Comparison of ENCODE assay signal across 7 cellular contexts in the genomic region with DNA sequence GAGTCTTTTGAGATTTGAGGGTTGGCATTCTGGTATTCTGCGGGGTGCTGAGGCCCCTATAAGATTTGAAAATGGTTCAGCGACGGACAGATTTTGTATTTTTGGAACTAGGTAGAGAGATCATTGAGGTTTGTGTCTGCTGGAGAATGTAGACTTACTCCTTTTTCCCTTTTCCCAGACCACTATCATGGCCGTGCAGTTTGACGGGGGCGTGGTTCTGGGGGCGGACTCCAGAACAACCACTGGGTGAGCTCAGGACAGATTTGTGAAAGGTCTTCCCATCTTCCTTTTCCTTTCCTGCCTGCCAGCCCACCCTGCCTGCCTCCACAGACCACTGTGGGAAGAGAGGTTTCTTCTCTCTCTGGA. TPM values are rescaled to one million over a fixed set of nuclear protein-coding genes. Genes with fewer than 3 reads are reported as not detected.
A peak's percentile ranks its signal among the peaks of the same experiment; 100 is the strongest.
DNase-seq lines count a peak whose midpoint lies in the region; ATAC-seq and TF ChIP-seq lines count a peak whose summit lies in the region.

No MANE protein-coding gene starts in this region.

- no peak for TF ChIP-seq CTCF in GM06990 (IDR thresholded peaks at IDR 0.05; ENCODE audit: insufficient read depth, low read length, poor library complexity, severe bottlenecking)
- no peak for TF ChIP-seq CTCF in right atrium auricular region (IDR thresholded peaks at IDR 0.05)
- TF ChIP-seq CTCF in sigmoid colon (IDR thresholded peaks at IDR 0.05): no peak

- peaks cover 2% of the 10 kb centered on the region for H3K36me3 Mint-ChIP-seq in activated naive CD4-positive, alpha-beta T cell treated with anti-CD3 and anti-CD28 coated beads, Interleukin-2, amount 50 U/mL, for 24 hours

- TF ChIP-seq POLR2A in sigmoid colon (IDR thresholded peaks at IDR 0.05): no peak

- no peak for DNase-seq in GM06990 (ENCODE audit: extremely low read depth, insufficient read length)
- peak; percentile 39 for DNase-seq in MG63
- no peak for DNase-seq in right atrium auricular region (ENCODE audit: low spot score)
- no peak for DNase-seq in sigmoid colon
- DNase-seq in effector CD4-positive, alpha-beta T cell: no peak

- no peak for TF ChIP-seq EP300 in sigmoid colon (IDR thresholded peaks at IDR 0.05)

- H3K27ac ChIP-seq in right atrium auricular region: peak overlapping the region; percentile 79 to 87
- peak overlapping the region; percentile 79 to 89 (median 84) for H3K27ac ChIP-seq in sigmoid colon

- no peaks in the 10 kb centered on the region for H3K27me3 Mint-ChIP-seq in activated naive CD4-positive, alpha-beta T cell treated with anti-CD3 and anti-CD28 coated beads, Interleukin-2, amount 50 U/mL, for 24 hours

- H3K27me3 ChIP-seq in GM06990 (replicated peaks; ENCODE audit: control insufficient read depth, insufficient read depth, low read length) (no peaks in the 10 kb centered on the region), MG63 (no peaks in the 10 kb centered on the region), right atrium auricular region (no peaks in the 10 kb centered on the region), sigmoid colon (no peaks in the 10 kb centered on the region)

- H3K4me3 ChIP-seq in GM06990 (replicated peaks; ENCODE audit: low read depth, low read length) (peak overlapping the region; percentile 97), MG63 (peak overlapping the region; percentile 90), right atrium auricular region (peak overlapping the region; percentile 70 to 79), sigmoid colon (peak overlapping the region; percentile 68 to 90 (median 72))

- peak overlapping the region; percentile 99 for H3K27ac Mint-ChIP-seq in activated naive CD4-positive, alpha-beta T cell treated with anti-CD3 and anti-CD28 coated beads, Interleukin-2, amount 50 U/mL, for 24 hours

- H3K9me3 Mint-ChIP-seq in activated naive CD4-positive, alpha-beta T cell treated with anti-CD3 and anti-CD28 coated beads, Interleukin-2, amount 50 U/mL, for 24 hours: no peaks in the 10 kb centered on the region

- no peaks in the 10 kb centered on the region for H3K9me3 ChIP-seq in MG63
- no peaks in the 10 kb centered on the region for H3K9me3 ChIP-seq in right atrium auricular region
- H3K9me3 ChIP-seq in sigmoid colon: no peaks in the 10 kb centered on the region

- WGBS in sigmoid colon, 2 donors: 1 to 2% methylated on average over 7 of the region's 7 CpGs

- peaks cover 12% of the 10 kb centered on the region for H3K36me3 ChIP-seq in GM06990 (ENCODE audit: control insufficient read depth, insufficient read depth, low read length)
- no peaks in the 10 kb centered on the region for H3K36me3 ChIP-seq in MG63
- H3K36me3 ChIP-seq in right atrium auricular region: peaks cover 12% of the 10 kb centered on the region
- H3K36me3 ChIP-seq in sigmoid colon: peaks cover 7 to 23% (median 12%) of the 10 kb centered on the region in 4 donors

- H3K4me3 Mint-ChIP-seq in activated naive CD4-positive, alpha-beta T cell treated with anti-CD3 and anti-CD28 coated beads, Interleukin-2, amount 50 U/mL, for 24 hours: peak overlapping the region; percentile 100

- intact Hi-C loops in sigmoid colon (cut with DNase I): loop anchor here (2.0 to 5.0 kb wide), 2 partner anchors 36 to 66 kb away; a partner anchor contains a TSS

- peaks cover 11% of the 10 kb centered on the region for H3K4me1 Mint-ChIP-seq in activated naive CD4-positive, alpha-beta T cell treated with anti-CD3 and anti-CD28 coated beads, Interleukin-2, amount 50 U/mL, for 24 hours

- H3K4me1 ChIP-seq in right atrium auricular region (peaks cover 0 to 10% of the 10 kb centered on the region in 2 donors), sigmoid colon (peaks cover 0 to 16% (median 10%) of the 10 kb centered on the region in 4 donors)

- ATAC-seq in HG03135 (IDR thresholded peaks at IDR 0.05; ENCODE audit: unreplicated experiment): no peak

RNA-seq across cellular contexts. Expression of a gene that starts 0.6 kb away (rescaled TPM):
- 149 and 177 TPM in 2 replicates for total RNA-seq in MG63 (2014; rRNA removed; shearing (Covaris generic); ENCODE audit: low replicate concordance)
- total RNA-seq in right atrium auricular region (100 to 1,000 TPM; 153 to 201 TPM), sigmoid colon (100 to 1,000 TPM; 153 to 242 (median 192) TPM)
- 100 to 1,000 TPM; 172 to 213 (median 201) TPM for polyA plus RNA-seq in sigmoid colon

RNA-seq across cellular contexts. Expression of a gene that starts 7.8 kb away (rescaled TPM):
- not detected in 2 replicates for total RNA-seq in MG63 (2014; rRNA removed; shearing (Covaris generic); ENCODE audit: low replicate concordance)
- not detected for total RNA-seq in right atrium auricular region
- total RNA-seq in sigmoid colon: not detected
- 1 to 10 TPM in 1 of 3 donors, under 1 TPM in 1, not detected in 1; 0.06 to 1.6 TPM for polyA plus RNA-seq in sigmoid colon

RNA-seq across cellular contexts. Expression of a gene that starts 10.4 kb away (rescaled TPM):
- total RNA-seq in MG63 (2014; rRNA removed; shearing (Covaris generic); ENCODE audit: low replicate concordance): not detected in 2 replicates
- total RNA-seq in right atrium auricular region (1 to 10 TPM in 1 of 2 donors, not detected in 1; 3.9 TPM), sigmoid colon (1 to 10 TPM in 3 of 4 donors, not detected in 1; 1.1 to 6.4 (median 4.1) TPM)
- 1 to 10 TPM in 2 of 3 donors, not detected in 1; 2.2 to 4.4 TPM for polyA plus RNA-seq in sigmoid colon

RNA-seq across cellular contexts. Expression of a gene that starts 10.4 kb away (rescaled TPM):
- 3.7 and 5.8 TPM in 2 replicates for total RNA-seq in MG63 (2014; rRNA removed; shearing (Covaris generic); ENCODE audit: low replicate concordance)
- total RNA-seq in right atrium auricular region (1 to 10 TPM; 5.5 to 6.7 TPM), sigmoid colon (10 to 100 TPM in 3 of 4 donors, 1 to 10 TPM in 1; 9.3 to 20.5 (median 12.3) TPM)
- polyA plus RNA-seq in sigmoid colon: 10 to 100 TPM in 1 of 3 donors, 1 to 10 TPM in 2; 6.0 to 18.0 (median 7.9) TPM
